34 cellular contexts compared by ENCODE assay signal in genomic region chr3:170423001-170423615, GRCh38. TPM values are rescaled to one million over a fixed set of nuclear protein-coding genes. Genes with fewer than 3 reads are reported as not detected.
DNase-seq lines count a peak whose midpoint lies in the region; ATAC-seq and TF ChIP-seq lines count a peak whose summit lies in the region.
"Had no signal": no experiment of that assay in that cellular context is flagged by ENCODE, and none has a peak within 500 bp of the region (broad histone marks: within the 10 kb centered on the region; RNA-seq: fewer than 3 reads in every experiment).

No MANE protein-coding gene starts in this region.

- H3K18ac ChIP-seq in IMR-90 (ENCODE audit: low read depth, low read length), result no peak overlapping the region

- CTCF ChIA-PET in IMR-90 (lab: Yijun Ruan, JAX) (interaction anchor here (0.6 kb wide), 1 partner anchor 9 kb away, joined by 3 read pairs; no protein-coding TSS in a partner anchor), T-cell (lab: Charles Lee) (interaction anchor here in 1 of 2 donors (0.6 kb wide), 1 partner anchor 1443 kb away, joined by 3 read pairs; no protein-coding TSS in a partner anchor)

- H3K4me1 ChIP-seq in IMR-90 (ENCODE audit: control insufficient read depth, insufficient read depth, low read length) (peaks cover 9% of the 10 kb centered on the region), ovary (ENCODE audit: insufficient read depth) (peaks cover 18% of the 10 kb centered on the region)
- H3K4me1 ChIP-seq: foreskin keratinocyte had no signal

- H4K8ac ChIP-seq in IMR-90 (ENCODE audit: low read depth in 2 of 2, low read length in 2 of 2), result no peak overlapping the region

- DNase-seq in IMR-90, result no peak
- peak; percentile 80 for DNase-seq in choroid plexus epithelial cell (ENCODE audit: low read depth)
- peak; percentile 9 for DNase-seq in kidney glomerular epithelial cell (lab: John Stamatoyannopoulos, UW)
- peak in 4 of 5 donors; percentile 31 to 59 (median 42) for DNase-seq in ovary
- no peak for DNase-seq in left colon
- DNase-seq in T-cell, result no peak
- no peak for DNase-seq in activated CD4-positive, CD25-positive, alpha-beta regulatory T cell treated with anti-CD3 and anti-CD28 coated beads, Interleukin-2, amount 50 U/mL, for 72 hours
- DNase-seq: activated CD8-positive, alpha-beta T cell treated with anti-CD3 and anti-CD28 coated beads for 36 hours; COR-L47; DMS53; foreskin keratinocyte; GF-D8; heart right ventricle; MM.1S; natural killer cell; NCI-H2081; NCI-H226; NCI-H69; pancreas; right cardiac atrium; stimulated activated CD4-positive, alpha-beta T cell treated with anti-CD3 and anti-CD28 coated beads, Interleukin-2, amount 100 ng/mL, for 48 hours; T-helper 1 cell had no signal

- no peak overlapping the region for H4K91ac ChIP-seq in IMR-90 (ENCODE audit: insufficient read depth, low read depth, low read length)

- H2BK20ac ChIP-seq in IMR-90 (ENCODE audit: low read depth, low read length), result no peak overlapping the region

- peaks cover 13 to 20% (median 19%) of the 10 kb centered on the region in 3 donors for H3K4me1 Mint-ChIP-seq in T-cell

- ATAC-seq in IMR-90 (ENCODE audit: low read depth) (no peak), GM18858 (IDR thresholded peaks at IDR 0.05; ENCODE audit: unreplicated experiment) (no peak), left colon (no peak), T-cell (replicated peaks in 1 of 4) (no peak)
- ATAC-seq: activated CD4-positive, CD25-positive, alpha-beta regulatory T cell treated with anti-CD3 and anti-CD28 coated beads, Interleukin-2, amount 50 U/mL, for 24 hours; activated CD8-positive, alpha-beta T cell treated with anti-CD3 and anti-CD28 coated beads for 36 hours; activated naive CD4-positive, alpha-beta T cell treated with anti-CD3 and anti-CD28 coated beads, Interleukin-2, amount 50 U/mL, for 72 hours; foreskin keratinocyte; heart right ventricle; K562; natural killer cell; pancreas; right cardiac atrium had no signal

- in situ Hi-C loops in IMR-90 (cut with MboI; ENCODE audit: low sequenced_read_pairs), result loop anchor here (10.0 kb wide), 1 partner anchor 272 kb away; no protein-coding TSS in a partner anchor

- H2AFZ ChIP-seq in IMR-90 (replicated peaks; ENCODE audit: low read length, poor library complexity), result no peak overlapping the region

- peaks cover 13% of the 10 kb centered on the region for H3K9me1 ChIP-seq in IMR-90 (ENCODE audit: insufficient read depth, low read length)

- intact Hi-C loops in IMR-90 (cut with micrococcal nuclease) (no loop called here), ovary (cut with DNase I) (loop anchor here in 3 of 4 donors (5.0 to 10.0 kb wide), 3 partner anchors 52 to 74 kb away; no protein-coding TSS in a partner anchor), left colon (cut with DNase I, micrococcal nuclease) (no loop called here)

- TF ChIP-seq EP300 in ovary (IDR thresholded peaks at IDR 0.05), result no peak

- H3K4ac ChIP-seq in IMR-90 (ENCODE audit: low read depth, low read length), result no peak overlapping the region

- H3K79me1 ChIP-seq in IMR-90 (ENCODE audit: low read depth in 1 of 2, low read length in 2 of 2), result peaks cover 21 to 66% of the 10 kb centered on the region in 2 experiments

- H3K36me3 ChIP-seq in IMR-90 (ENCODE audit: control insufficient read depth, insufficient read depth, low read length) (peaks cover 44% of the 10 kb centered on the region), ovary (no peaks in the 10 kb centered on the region)
- H3K36me3 ChIP-seq: ascending aorta, HAP-1, pancreas, SJSA1 had no signal

- H2AK9ac ChIP-seq in IMR-90 (replicated peaks; ENCODE audit: low read depth, low read length, poor library complexity), result peak overlapping the region; percentile 74

- H3K27me3 ChIP-seq in IMR-90 (ENCODE audit: control insufficient read depth, insufficient read depth, low read length), result no peaks in the 10 kb centered on the region
- H3K27me3 ChIP-seq in ovary, result no peaks in the 10 kb centered on the region
- H3K27me3 ChIP-seq: ascending aorta, SJSA1 had no signal

- WGBS in IMR-90 (ENCODE audit: extremely low coverage in 2 of 2, insufficient read length in 1 of 2), 2 experiments, result 100% methylated on average over 4 of the region's 8 CpGs; no CpG with 5 or more reads in 1 of the 2 experiments
- 17 to 47% (median 24%) methylated on average over 8 of the region's 8 CpGs for WGBS in ovary, 3 donors

- H3K4me2 ChIP-seq in IMR-90 (ENCODE audit: low read depth, low read length), result no peak overlapping the region

- no peak overlapping the region for H3K27ac ChIP-seq in IMR-90 (ENCODE audit: insufficient read depth, low read length)
- peak overlapping the region in 1 of 2 donors; percentile 91 for H3K27ac ChIP-seq in ovary
- H3K27ac ChIP-seq: ascending aorta; BLaER1 treated with 17β-estradiol and CSF1 and Interleukin-3, amounts not matched to agents 10 nM and 100 nM; epithelial cell of prostate; foreskin keratinocyte; heart right ventricle; pancreas; SJSA1 had no signal

- dilution Hi-C loops in IMR-90 (cut with HindIII; ENCODE audit: low sequenced_read_pairs, unreplicated experiment), result no loop called here

- H3K14ac ChIP-seq in IMR-90 (replicated peaks; ENCODE audit: low read depth, low read length), result no peak overlapping the region

- no peak for TF ChIP-seq RAD21 in IMR-90 (IDR thresholded peaks at IDR 0.05; ENCODE audit: low read length)

- POLR2A ChIA-PET in IMR-90 (lab: Charles Lee; ENCODE audit: unreplicated experiment), result no interaction called here
- POLR2A ChIA-PET in T-cell (lab: Charles Lee), result no interaction called here

- TF ChIP-seq POLR2A in IMR-90 (IDR thresholded peaks at IDR 0.05; ENCODE audit: low read depth, low read length) (no peak), ovary (IDR thresholded peaks at IDR 0.05) (no peak)

- no peak overlapping the region for H3K4me3 Mint-ChIP-seq in T-cell
- H3K4me3 Mint-ChIP-seq: activated CD8-positive, alpha-beta T cell treated with anti-CD3 and anti-CD28 coated beads for 36 hours; central memory CD8-positive, alpha-beta T cell; natural killer cell had no signal

- no peak overlapping the region for H2BK15ac ChIP-seq in IMR-90 (ENCODE audit: low read depth, low read length)

- H3K36me3 Mint-ChIP-seq in T-cell, result no peaks in the 10 kb centered on the region
- H3K36me3 Mint-ChIP-seq: natural killer cell had no signal

- TF ChIP-seq CTCF in IMR-90 (conservative IDR thresholded peaks at IDR 0.05; ENCODE audit: low read depth, low read length) (no peak), choroid plexus epithelial cell (conservative IDR thresholded peaks at IDR 0.05; ENCODE audit: low read depth, low read length) (no peak), ovary (IDR thresholded peaks at IDR 0.05) (no peak)

- H3K9me3 ChIP-seq in IMR-90 (ENCODE audit: control insufficient read depth, insufficient read depth, low read length), result no peaks in the 10 kb centered on the region
- no peaks in the 10 kb centered on the region for H3K9me3 ChIP-seq in ovary
- H3K9me3 ChIP-seq: ascending aorta, HAP-1, heart right ventricle, pancreas, SJSA1 had no signal

- no TSS peak for BruUV-seq in IMR-90 (replicated peaks; lab: Mats Ljungman, UMichigan)

- H4K20me1 ChIP-seq in IMR-90 (ENCODE audit: insufficient read depth, low read length), result peaks cover 39% of the 10 kb centered on the region

- no peak overlapping the region for H3K27ac Mint-ChIP-seq in T-cell
- H3K27ac Mint-ChIP-seq: activated CD8-positive, alpha-beta T cell treated with anti-CD3 and anti-CD28 coated beads for 36 hours; activated naive CD4-positive, alpha-beta T cell treated with anti-CD3 and anti-CD28 coated beads, Interleukin-2, amount 50 U/mL, for 72 hours; activated T-helper 2 cell treated with anti-CD3 and anti-CD28 coated beads, Interferon-gamma antibody, Interleukin-2, Interleukin-4, amounts not matched to agents 10 μg/mL and 5 μg/mL and 100 μg/mL, durations not matched to agents 14 hours and 24 hours and 36 hours; natural killer cell had no signal

- no peak overlapping the region for H2BK120ac ChIP-seq in IMR-90 (ENCODE audit: low read depth, low read length)

- no peak overlapping the region for H3K9ac ChIP-seq in IMR-90 (ENCODE audit: low read depth, low read length)
- H3K9ac ChIP-seq: BLaER1 treated with 17β-estradiol and CSF1 and Interleukin-3, amounts not matched to agents 10 nM and 100 nM had no signal

- H3K4me3 ChIP-seq in IMR-90 (ENCODE audit: insufficient read depth, low read depth, low read length) (no peak overlapping the region), choroid plexus epithelial cell (ENCODE audit: low read depth, low read length) (peak overlapping the region; percentile 20), ovary (no peak overlapping the region)
- H3K4me3 ChIP-seq: ascending aorta; BLaER1 treated with 17β-estradiol and CSF1 and Interleukin-3, amounts not matched to agents 10 nM and 100 nM; HAP-1; heart right ventricle; K562; pancreas; SJSA1 had no signal

- no peak overlapping the region for H3K23ac ChIP-seq in IMR-90 (ENCODE audit: low read depth, low read length)

- H3K27me3 Mint-ChIP-seq in T-cell, result peaks cover 16 to 26% of the 10 kb centered on the region in 2 donors

- no peak overlapping the region for H3K56ac ChIP-seq in IMR-90 (ENCODE audit: extremely low read depth, insufficient read depth, low read length)

- H2BK5ac ChIP-seq in IMR-90 (ENCODE audit: low read depth, low read length, poor library complexity, severe bottlenecking), result no peak overlapping the region

- H3K9me3 Mint-ChIP-seq in T-cell, result no peaks in the 10 kb centered on the region
- H3K9me3 Mint-ChIP-seq: activated CD8-positive, alpha-beta T cell treated with anti-CD3 and anti-CD28 coated beads for 36 hours; activated naive CD4-positive, alpha-beta T cell treated with anti-CD3 and anti-CD28 coated beads, Interleukin-2, amount 50 U/mL, for 72 hours; activated T-helper 2 cell treated with anti-CD3 and anti-CD28 coated beads, Interferon-gamma antibody, Interleukin-2, Interleukin-4, amounts not matched to agents 10 μg/mL and 5 μg/mL and 100 μg/mL, durations not matched to agents 14 hours and 24 hours and 36 hours; central memory CD8-positive, alpha-beta T cell; natural killer cell had no signal

- no peak overlapping the region for H4K5ac ChIP-seq in IMR-90 (ENCODE audit: low read depth, low read length)

- H2AK5ac ChIP-seq in IMR-90 (ENCODE audit: low read depth, low read length), result peak overlapping the region; percentile 23

TF ChIP-seq in IMR-90, 13 proteins besides CTCF, POLR2A, EP300 and RAD21 (continues in another document):
- TF ChIP-seq MXI1 (IDR thresholded peaks at IDR 0.05; ENCODE audit: borderline replicate concordance, low read depth, low read length), result no peak

RNA-seq across cellular contexts. Expression of gene CLDN11, which starts 4.4 kb away (rescaled TPM):
- total RNA-seq in IMR-90 (2012; rRNA removed) (245 and 329 TPM in 2 replicates), ovary (100 to 1,000 TPM in 3 of 7 donors, 10 to 100 TPM in 4; 75.1 to 247 (median 79.5) TPM), left colon (1 to 10 TPM; 4.3 to 7.7 TPM), T-cell (under 1 TPM in 3 of 5 donors, not detected in 2; 0.51 to 0.76 (median 0.70) TPM)
- polyA plus RNA-seq in IMR-90 (2012; rRNA removed) (307 and 318 TPM in 2 replicates), ovary (100 to 1,000 TPM; 125 to 254 TPM)
- polyA plus RNA-seq in IMR-90 (2012; cell fraction: cytosol; rRNA removed), result 365 and 454 TPM in 2 replicates
- polyA plus RNA-seq in IMR-90 (2012; cell fraction: nucleus; rRNA removed; ENCODE audit: low replicate concordance), result 223 and 373 TPM in 2 replicates
- total RNA-seq: activated CD8-positive, alpha-beta T cell treated with anti-CD3 and anti-CD28 coated beads for 36 hours; activated naive CD4-positive, alpha-beta T cell treated with anti-CD3 and anti-CD28 coated beads, Interleukin-2, amount 50 U/mL, for 72 hours; HT1080 had no signal

Comparison
In these comparisons a context has a peak if more than half of its experiments do, and no peak if none do; other contexts are left out.
1. DNase-seq: peak in choroid plexus epithelial cell (single experiment), kidney glomerular epithelial cell (single experiment) and ovary (4 of 5); none in IMR-90 (single experiment), left colon (0 of 2), T-cell (0 of 34) and activated CD4-positive, CD25-positive, alpha-beta regulatory T cell treated with anti-CD3 and anti-CD28 coated beads, Interleukin-2, amount 50 U/mL, for 72 hours (single experiment).
2. RNA of gene CLDN11, which starts 4.4 kb away (total RNA-seq): 245 to 329 TPM in IMR-90 and 75.1 to 247 TPM in ovary; 4.3 to 7.7 TPM in left colon and 0.51 to 0.76 TPM in T-cell; every median in the first group is over 4 times any median in the second.
3. intact Hi-C loops: an anchor here in ovary (5.0 to 10.0 kb wide); none called in IMR-90 and left colon.